ENCODE assay signal across 8 cellular contexts in genomic region chr13:109569938-109570711, GRCh38.
DNase-seq lines count a peak whose midpoint lies in the region; ATAC-seq and TF ChIP-seq lines count a peak whose summit lies in the region.

No MANE protein-coding gene starts in this region.

- DNase-seq in OCI-M1 (lab: John Stamatoyannopoulos, UW) (peak; percentile 52), GF-D8 (lab: John Stamatoyannopoulos, UW) (no peak), 8988T (no peak), SHP77 treated with DMSO at 0.1 percent for 48 hours (lab: John Stamatoyannopoulos, UW) (no peak), OCI-LY7 (ENCODE audit: low spot score) (no peak)

- H3K4me2 ChIP-seq in OCI-LY7 (ENCODE audit: low read length): no peak overlapping the region

- POLR2A ChIA-PET in OCI-LY7 (lab: Charles Lee): no interaction called here

- H3K4me1 ChIP-seq in neutrophil (ENCODE audit: control insufficient read depth in 1 of 2, insufficient read depth in 1 of 2, low read depth in 1 of 2, low read length in 1 of 2) (peaks cover 11 to 12% of the 10 kb centered on the region in 2 experiments), OCI-LY7 (ENCODE audit: insufficient read depth, low read length, poor library complexity, severe bottlenecking) (no peaks in the 10 kb centered on the region)

- H3K9me2 ChIP-seq in OCI-LY7 (ENCODE audit: insufficient read depth, low read length): no peaks in the 10 kb centered on the region

- intact Hi-C loops in OCI-LY7 (cut with micrococcal nuclease; ENCODE audit: unreplicated experiment): no loop called here

- CTCF ChIA-PET in OCI-LY7 (lab: Charles Lee; ENCODE audit: unreplicated experiment): no interaction called here

- H3K79me2 ChIP-seq in OCI-LY7 (ENCODE audit: insufficient read depth, low read depth, low read length): no peaks in the 10 kb centered on the region

- H3K9me3 ChIP-seq in neutrophil (no peaks in the 10 kb centered on the region), OCI-LY7 (ENCODE audit: low read length) (no peaks in the 10 kb centered on the region)

- peak; percentile 95 for ATAC-seq in GM18867 (IDR thresholded peaks at IDR 0.05; ENCODE audit: unreplicated experiment)
- peak; percentile 93 for ATAC-seq in HG02759 (IDR thresholded peaks at IDR 0.05; ENCODE audit: unreplicated experiment)

- peak overlapping the region; percentile 52 for H3K27ac ChIP-seq in neutrophil
- H3K27ac ChIP-seq in OCI-LY7 (ENCODE audit: low read depth, low read length, poor library complexity, severe bottlenecking): no peak overlapping the region

- no peaks in the 10 kb centered on the region for H4K20me1 ChIP-seq in OCI-LY7 (ENCODE audit: insufficient read depth, low read length)

- H3K4me3 ChIP-seq in neutrophil (ENCODE audit: low read depth in 1 of 2, low read length in 1 of 2): no peak overlapping the region
- no peak overlapping the region for H3K4me3 ChIP-seq in OCI-LY7 (ENCODE audit: low read depth, low read length, poor library complexity, severe bottlenecking)

- no TSS peak for BruUV-seq in OCI-LY7 (replicated peaks; lab: Mats Ljungman, UMichigan)

- no peak overlapping the region for H2AFZ ChIP-seq in OCI-LY7 (ENCODE audit: low read length)

- H3K36me3 ChIP-seq in neutrophil (no peaks in the 10 kb centered on the region), OCI-LY7 (ENCODE audit: insufficient read depth, low read length) (no peaks in the 10 kb centered on the region)

- TF ChIP-seq CTCF in neutrophil (IDR thresholded peaks at IDR 0.05): no peak
- TF ChIP-seq CTCF in OCI-LY7 (conservative IDR thresholded peaks at IDR 0.05; ENCODE audit: low read length): no peak

- H3K27me3 ChIP-seq in neutrophil: no peaks in the 10 kb centered on the region
